ENCODE assay signal across 1 cellular context in the genomic region with DNA sequence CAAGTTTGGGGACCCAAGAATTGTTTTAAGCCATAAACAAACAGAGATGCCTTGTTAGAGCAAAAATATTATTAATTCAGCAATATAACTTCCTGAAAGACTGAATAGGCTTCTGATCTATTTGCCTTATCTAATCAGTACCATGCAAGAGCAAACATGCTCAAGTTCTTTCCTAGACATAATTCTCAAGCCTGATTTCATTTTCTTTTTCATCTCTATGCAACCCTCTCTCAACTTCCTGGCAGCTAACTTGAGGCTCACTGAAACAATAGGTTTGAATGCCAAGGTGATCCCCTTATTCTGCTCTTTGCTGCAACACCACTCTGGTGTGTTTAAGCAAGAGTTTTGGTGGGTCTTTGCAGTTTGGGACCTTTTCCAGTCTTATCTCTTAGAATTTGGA.
TF ChIP-seq lines count a peak whose summit lies in the region.

No MANE protein-coding gene starts in this region.

TF ChIP-seq in SK-N-SH, 30 proteins besides CTCF, POLR2A, EP300 and RAD21:
- no peak for TF ChIP-seq NRF1 (IDR thresholded peaks at IDR 0.05; ENCODE audit: low read depth, low read length)
- TF ChIP-seq, protein P1, sequence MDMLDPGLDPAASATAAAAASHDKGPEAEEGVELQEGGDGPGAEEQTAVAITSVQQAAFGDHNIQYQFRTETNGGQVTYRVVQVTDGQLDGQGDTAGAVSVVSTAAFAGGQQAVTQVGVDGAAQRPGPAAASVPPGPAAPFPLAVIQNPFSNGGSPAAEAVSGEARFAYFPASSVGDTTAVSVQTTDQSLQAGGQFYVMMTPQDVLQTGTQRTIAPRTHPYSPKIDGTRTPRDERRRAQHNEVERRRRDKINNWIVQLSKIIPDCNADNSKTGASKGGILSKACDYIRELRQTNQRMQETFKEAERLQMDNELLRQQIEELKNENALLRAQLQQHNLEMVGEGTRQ (IDR thresholded peaks at IDR 0.05; ENCODE audit: borderline replicate concordance, low read depth, low read length) = no peak
- TF ChIP-seq YY1 (IDR thresholded peaks at IDR 0.05; ENCODE audit: low read depth) = no peak
- no peak for TF ChIP-seq RXRA (IDR thresholded peaks at IDR 0.05; ENCODE audit: borderline replicate concordance, low read depth)
- TF ChIP-seq, protein P2, sequence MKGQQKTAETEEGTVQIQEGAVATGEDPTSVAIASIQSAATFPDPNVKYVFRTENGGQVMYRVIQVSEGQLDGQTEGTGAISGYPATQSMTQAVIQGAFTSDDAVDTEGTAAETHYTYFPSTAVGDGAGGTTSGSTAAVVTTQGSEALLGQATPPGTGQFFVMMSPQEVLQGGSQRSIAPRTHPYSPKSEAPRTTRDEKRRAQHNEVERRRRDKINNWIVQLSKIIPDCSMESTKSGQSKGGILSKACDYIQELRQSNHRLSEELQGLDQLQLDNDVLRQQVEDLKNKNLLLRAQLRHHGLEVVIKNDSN (IDR thresholded peaks at IDR 0.05; ENCODE audit: borderline replicate concordance, low read depth) = no peak
- no peak for TF ChIP-seq SMC3 (IDR thresholded peaks at IDR 0.05; ENCODE audit: low read depth, low read length)
- TF ChIP-seq MEF2A (IDR thresholded peaks at IDR 0.05; ENCODE audit: borderline replicate concordance, low read depth) = no peak
- TF ChIP-seq GABPA (IDR thresholded peaks at IDR 0.05; ENCODE audit: low read depth) = no peak
- no peak for TF ChIP-seq RFX5 (IDR thresholded peaks at IDR 0.05; ENCODE audit: low read length)
